Comparison of ENCODE assay signal across 17 cellular contexts in genomic region chr16:49838361-49838638, GRCh38. TPM values are rescaled to one million over a fixed set of nuclear protein-coding genes. Genes with fewer than 3 reads are reported as not detected.
A peak's percentile ranks its signal among the peaks of the same experiment; 100 is the strongest.
DNase-seq lines count a peak whose midpoint lies in the region; ATAC-seq and TF ChIP-seq lines count a peak whose summit lies in the region.
"Had no signal": no experiment of that assay in that cellular context is flagged by ENCODE, and none has a peak within 500 bp of the region (broad histone marks: within the 10 kb centered on the region; RNA-seq: fewer than 3 reads in every experiment).

No MANE protein-coding gene starts in this region.

- H3K27ac Mint-ChIP-seq in glutamatergic neuron (ENCODE audit: unreplicated experiment), result no peak overlapping the region
- no peak overlapping the region for H3K27ac Mint-ChIP-seq in neural progenitor cell
- H3K27ac Mint-ChIP-seq: CD4-positive, alpha-beta T cell had no signal

- H3K9me3 ChIP-seq in breast epithelium, result no peaks in the 10 kb centered on the region
- H3K9me3 ChIP-seq in mammary epithelial cell (replicated peaks; ENCODE audit: insufficient read depth, low read length), result no peaks in the 10 kb centered on the region
- no peaks in the 10 kb centered on the region for H3K9me3 ChIP-seq in neural progenitor cell (ENCODE audit: low read depth)
- H3K9me3 ChIP-seq in upper lobe of right lung, result no peaks in the 10 kb centered on the region

- BruUV-seq in mammary epithelial cell (replicated peaks; lab: Mats Ljungman, UMichigan), result no TSS peak

- H3K79me2 ChIP-seq in mammary epithelial cell (ENCODE audit: insufficient read depth, low read length) (no peaks in the 10 kb centered on the region), neural progenitor cell (ENCODE audit: low read depth) (peaks cover 97% of the 10 kb centered on the region)

- H3K27ac ChIP-seq in breast epithelium (peak overlapping the region; percentile 67 to 89), mammary epithelial cell (ENCODE audit: insufficient read depth, low read depth, low read length) (no peak overlapping the region), neural progenitor cell (no peak overlapping the region), upper lobe of right lung (peak overlapping the region; percentile 3)
- H3K27ac ChIP-seq: WERI-Rb-1 had no signal

- ATAC-seq in upper lobe of right lung, result no peak
- ATAC-seq: PC-3 had no signal

- in situ Hi-C loops in mammary epithelial cell (cut with MboI; ENCODE audit: low sequenced_read_pairs in 2 of 2), result no loop called here

- 17% methylated on average over 2 of the region's 17 CpGs for WGBS in mammary epithelial cell (ENCODE audit: low coverage, missing lambda C conversion rate)

- dilution Hi-C loops in mammary epithelial cell (cut with HindIII; ENCODE audit: low sequenced_read_pairs), result no loop called here

- H3K9me3 Mint-ChIP-seq in glutamatergic neuron (ENCODE audit: unreplicated experiment) (peaks cover 19% of the 10 kb centered on the region), neural progenitor cell (no peaks in the 10 kb centered on the region)
- H3K9me3 Mint-ChIP-seq: CD4-positive, alpha-beta T cell had no signal

- no peak overlapping the region for H2AFZ ChIP-seq in mammary epithelial cell (ENCODE audit: low read depth, low read length)
- no peak overlapping the region for H2AFZ ChIP-seq in neural progenitor cell (replicated peaks)

- peak overlapping the region; percentile 63 for H3K4me3 Mint-ChIP-seq in glutamatergic neuron (ENCODE audit: unreplicated experiment)
- peak overlapping the region; percentile 66 for H3K4me3 Mint-ChIP-seq in neural progenitor cell
- H3K4me3 Mint-ChIP-seq: CD4-positive, alpha-beta T cell had no signal

- CTCF ChIA-PET in mammary epithelial cell (lab: Charles Lee; ENCODE audit: low non-redundant PET), result no interaction called here

- H3K36me3 Mint-ChIP-seq in glutamatergic neuron (ENCODE audit: unreplicated experiment) (no peaks in the 10 kb centered on the region), neural progenitor cell (peaks cover 8% of the 10 kb centered on the region)

- H3F3A ChIP-seq in neural progenitor cell (ENCODE audit: low read depth), result peaks cover 25% of the 10 kb centered on the region

- H3K27me3 ChIP-seq in breast epithelium (no peaks in the 10 kb centered on the region), mammary epithelial cell (ENCODE audit: insufficient read depth, low read length) (peaks cover 4% of the 10 kb centered on the region), neural progenitor cell (no peaks in the 10 kb centered on the region), upper lobe of right lung (peaks cover 5% of the 10 kb centered on the region)

- H3K36me3 ChIP-seq in breast epithelium (no peaks in the 10 kb centered on the region), mammary epithelial cell (ENCODE audit: insufficient read depth, low read length) (no peaks in the 10 kb centered on the region), neural progenitor cell (no peaks in the 10 kb centered on the region), upper lobe of right lung (no peaks in the 10 kb centered on the region)
- H3K36me3 ChIP-seq: WERI-Rb-1 had no signal

- H3K4me1 Mint-ChIP-seq in glutamatergic neuron (ENCODE audit: low read depth, unreplicated experiment) (peaks cover 55% of the 10 kb centered on the region), neural progenitor cell (peaks cover 77% of the 10 kb centered on the region)

- H3K27me3 Mint-ChIP-seq in glutamatergic neuron (ENCODE audit: unreplicated experiment), result peaks cover 11% of the 10 kb centered on the region
- H3K27me3 Mint-ChIP-seq in neural progenitor cell (ENCODE audit: insufficient read depth, low read depth), result peaks cover 4% of the 10 kb centered on the region

- no peak for TF ChIP-seq POLR2A in breast epithelium (IDR thresholded peaks at IDR 0.05)

- H3K4me2 ChIP-seq in mammary epithelial cell (ENCODE audit: insufficient read depth, low read depth, low read length) (no peak overlapping the region), neural progenitor cell (peak overlapping the region; percentile 76)

- TF ChIP-seq CTCF in breast epithelium (IDR thresholded peaks at IDR 0.05), result no peak
- TF ChIP-seq CTCF in mammary epithelial cell (conservative IDR thresholded peaks at IDR 0.05 in 1 of 2, IDR thresholded peaks at IDR 0.05 in 1 of 2; ENCODE audit: extremely low read depth in 1 of 2, insufficient read depth in 1 of 2, low read depth in 1 of 2, low read length in 2 of 2), result no peak
- TF ChIP-seq CTCF in glutamatergic neuron (IDR thresholded peaks at IDR 0.05; ENCODE audit: partially characterized antibody, unreplicated experiment), result no peak
- TF ChIP-seq CTCF in neural progenitor cell (IDR thresholded peaks at IDR 0.05), result no peak
- no peak for TF ChIP-seq CTCF in upper lobe of right lung (IDR thresholded peaks at IDR 0.05)

- no peak overlapping the region for H3K9ac ChIP-seq in mammary epithelial cell (ENCODE audit: insufficient read depth, low read length)
- no peak overlapping the region for H3K9ac ChIP-seq in neural progenitor cell

- H4K20me1 ChIP-seq in mammary epithelial cell (ENCODE audit: insufficient read depth, low read length) (no peaks in the 10 kb centered on the region), neural progenitor cell (ENCODE audit: low read depth) (peaks cover 97% of the 10 kb centered on the region)

- intact Hi-C loops in breast epithelium (cut with DNase I; ENCODE audit: low total_unique reads) (no loop called here), mammary epithelial cell (cut with micrococcal nuclease) (no loop called here), upper lobe of right lung (cut with DNase I) (no loop called here)

- H3K4me1 ChIP-seq in breast epithelium, result peaks cover 0 to 6% of the 10 kb centered on the region in 2 donors
- H3K4me1 ChIP-seq in mammary epithelial cell (ENCODE audit: insufficient read depth, low read length), result no peaks in the 10 kb centered on the region
- peaks cover 47% of the 10 kb centered on the region for H3K4me1 ChIP-seq in neural progenitor cell
- peaks cover 33% of the 10 kb centered on the region for H3K4me1 ChIP-seq in upper lobe of right lung

- H3K4me3 ChIP-seq in breast epithelium (peak overlapping the region; percentile 2 to 66 (median 49)), mammary epithelial cell (replicated peaks in 1 of 3; ENCODE audit: insufficient read depth in 1 of 3, low read depth in 2 of 3, low read length in 3 of 3) (no peak overlapping the region), neural progenitor cell (peak overlapping the region; percentile 48), upper lobe of right lung (no peak overlapping the region)

- DNase-seq in breast epithelium (ENCODE audit: low spot score in 2 of 2) (no peak), mammary epithelial cell (no peak), glutamatergic neuron (no peak), neural progenitor cell (ENCODE audit: low spot score) (no peak), upper lobe of right lung (no peak), D341Med (ENCODE audit: low spot score) (no peak), HT-29 (ENCODE audit: low spot score) (no peak), NCI-H510A treated with DMSO at 0.1 percent for 48 hours (lab: John Stamatoyannopoulos, UW) (no peak)
- DNase-seq: activated naive CD4-positive, alpha-beta T cell treated with Interleukin-2 at 50 U/mL for 16 hours; CD4-positive, alpha-beta T cell; KBM-7; NCI-H510A; PC-3; stimulated activated CD4-positive, alpha-beta T cell treated with anti-CD3 and anti-CD28 coated beads, Interleukin-4, amount 100 ng/mL, for 1 hour; SW 1271; WERI-Rb-1 had no signal

RNA-seq across cellular contexts. Expression of gene ZNF423, which starts 17.6 kb away (rescaled TPM):
- total RNA-seq in breast epithelium (1 to 10 TPM; 4.7 to 8.0 (median 5.9) TPM), mammary epithelial cell (under 1 TPM; 0.26 to 0.33 TPM), glutamatergic neuron (ENCODE audit: unreplicated experiment) (149 TPM), neural progenitor cell (ENCODE audit: low replicate concordance) (21.9 and 42.3 TPM in 2 replicates), upper lobe of right lung (11.9 TPM)
- 0.01 TPM for polyA plus RNA-seq in mammary epithelial cell
- not detected for polyA minus RNA-seq in mammary epithelial cell
- total RNA-seq in HT-29 (2014; rRNA removed; shearing (Covaris generic)), result not detected in 2 replicates
- total RNA-seq: A172; CD4-positive, alpha-beta T cell; PC-3 had no signal

Comparison
In these comparisons a context has a peak if more than half of its experiments do, and no peak if none do; other contexts are left out.
1. H3K27ac ChIP-seq: peak in breast epithelium (2 of 2) and upper lobe of right lung (single experiment); none in mammary epithelial cell (single experiment) and neural progenitor cell (single experiment).
2. H3K4me3 ChIP-seq: peak in breast epithelium (3 of 3) and neural progenitor cell (single experiment); none in mammary epithelial cell (0 of 3) and upper lobe of right lung (single experiment).